In genomic region chr1:31476891-31477846, GRCh38 we compare ENCODE assay signal across 11 cellular contexts.
A peak's percentile ranks its signal among the peaks of the same experiment; 100 is the strongest.
DNase-seq lines count a peak whose midpoint lies in the region; TF ChIP-seq lines count a peak whose summit lies in the region.
"Had no signal": no experiment of that assay in that cellular context is flagged by ENCODE, and none has a peak within 500 bp of the region (broad histone marks: within the 10 kb centered on the region; RNA-seq: fewer than 3 reads in every experiment).

No MANE protein-coding gene starts in this region.

- CTCF ChIA-PET in MCF 10A (lab: Yijun Ruan, JAX): no interaction called here

- intact Hi-C loops in breast epithelium (cut with DNase I; ENCODE audit: low total_unique reads) (no loop called here), MCF 10A (cut with micrococcal nuclease) (no loop called here), esophagus squamous epithelium (cut with DNase I) (no loop called here)

- no peaks in the 10 kb centered on the region for H3K4me1 ChIP-seq in breast epithelium
- H3K4me1 ChIP-seq in esophagus squamous epithelium: peaks cover 0 to 24% (median 6%) of the 10 kb centered on the region in 3 donors

- DNase-seq in breast epithelium (ENCODE audit: low spot score in 2 of 2) (peak in 1 of 2 donors; percentile 83), MCF 10A (ENCODE audit: unreplicated experiment) (no peak), KBM-7 (peak; percentile 41), SK-N-DZ (ENCODE audit: low spot score) (peak; percentile 10), SIG-M5 (lab: John Stamatoyannopoulos, UW) (no peak), esophagus squamous epithelium (lab: John Stamatoyannopoulos, UW) (no peak), chondrocyte (ENCODE audit: low spot score) (no peak)
- no peak for DNase-seq in stimulated activated CD4-positive, alpha-beta T cell treated with anti-CD3 and anti-CD28 coated beads, Interleukin-4, amount 100 ng/mL, for 4 hours
- DNase-seq: hippocampal formation; stimulated activated naive CD8-positive, alpha-beta T cell treated with anti-CD3 and anti-CD28 coated beads, Interleukin-15, amount 100 ng/mL, for 72 hours had no signal

- H3K36me3 ChIP-seq in breast epithelium: no peaks in the 10 kb centered on the region
- H3K36me3 ChIP-seq in esophagus squamous epithelium: no peaks in the 10 kb centered on the region

- WGBS in esophagus squamous epithelium, 2 donors: 62 to 68% methylated on average over 5 to 10 of the region's 10 CpGs

- no TSS peak for BruUV-seq in MCF 10A (replicated peaks; lab: Mats Ljungman, UMichigan)

- no peak for TF ChIP-seq CTCF in breast epithelium (IDR thresholded peaks at IDR 0.05)
- TF ChIP-seq CTCF in MCF 10A (IDR thresholded peaks at IDR 0.05; ENCODE audit: unreplicated experiment): no peak
- no peak for TF ChIP-seq CTCF in esophagus squamous epithelium (IDR thresholded peaks at IDR 0.05)
- no peak for TF ChIP-seq CTCF in chondrocyte (IDR thresholded peaks at IDR 0.05)

- H3K9me3 ChIP-seq in breast epithelium (no peaks in the 10 kb centered on the region), esophagus squamous epithelium (no peaks in the 10 kb centered on the region)

- H3K4me3 ChIP-seq in breast epithelium (no peak overlapping the region), esophagus squamous epithelium (no peak overlapping the region)

- H3K36me3 Mint-ChIP-seq in MCF 10A (ENCODE audit: insufficient read depth, unreplicated experiment) (no peaks in the 10 kb centered on the region), chondrocyte (ENCODE audit: low read depth) (peaks cover 2% of the 10 kb centered on the region)
- H3K36me3 Mint-ChIP-seq: brain had no signal

- H3K27ac Mint-ChIP-seq in MCF 10A (ENCODE audit: low read depth, unreplicated experiment) (no peak overlapping the region), chondrocyte (ENCODE audit: unreplicated experiment) (no peak overlapping the region)

- H3K27me3 Mint-ChIP-seq in MCF 10A (ENCODE audit: insufficient read depth, unreplicated experiment) (no peaks in the 10 kb centered on the region), chondrocyte (ENCODE audit: low read depth) (peaks cover 15% of the 10 kb centered on the region)
- H3K27me3 Mint-ChIP-seq: stimulated activated naive CD8-positive, alpha-beta T cell treated with anti-CD3 and anti-CD28 coated beads, Interleukin-15, amount 100 ng/mL, for 72 hours had no signal

- H3K4me3 Mint-ChIP-seq in MCF 10A (ENCODE audit: unreplicated experiment) (no peak overlapping the region), chondrocyte (ENCODE audit: unreplicated experiment) (no peak overlapping the region)
- H3K4me3 Mint-ChIP-seq: brain; stimulated activated naive CD8-positive, alpha-beta T cell treated with anti-CD3 and anti-CD28 coated beads, Interleukin-15, amount 100 ng/mL, for 72 hours had no signal

- POLR2A ChIA-PET in MCF 10A (lab: Yijun Ruan, JAX): no interaction called here

- TF ChIP-seq POLR2A in breast epithelium (IDR thresholded peaks at IDR 0.05) (no peak), esophagus squamous epithelium (IDR thresholded peaks at IDR 0.05) (no peak)

- H3K27ac ChIP-seq in breast epithelium (peak overlapping the region; percentile 62 to 82), esophagus squamous epithelium (peak overlapping the region in 2 of 4 donors; percentile 58 to 63)

- in situ Hi-C loops in KBM-7 (cut with MboI; ENCODE audit: low pct_unique_long_range_greater_than_20kb, low sequenced_read_pairs): no loop called here

- peaks cover 7% of the 10 kb centered on the region for H3K4me1 Mint-ChIP-seq in MCF 10A (ENCODE audit: insufficient read depth, unreplicated experiment)
- peaks cover 18% of the 10 kb centered on the region for H3K4me1 Mint-ChIP-seq in chondrocyte (ENCODE audit: low read depth)
- H3K4me1 Mint-ChIP-seq: stimulated activated naive CD8-positive, alpha-beta T cell treated with anti-CD3 and anti-CD28 coated beads, Interleukin-15, amount 100 ng/mL, for 72 hours had no signal

- H3K9me3 Mint-ChIP-seq in MCF 10A (ENCODE audit: unreplicated experiment) (no peaks in the 10 kb centered on the region), chondrocyte (ENCODE audit: low read depth) (peaks cover 16% of the 10 kb centered on the region)
- H3K9me3 Mint-ChIP-seq: stimulated activated naive CD8-positive, alpha-beta T cell treated with anti-CD3 and anti-CD28 coated beads, Interleukin-15, amount 100 ng/mL, for 72 hours had no signal

- H3K27me3 ChIP-seq in breast epithelium: no peaks in the 10 kb centered on the region
- no peaks in the 10 kb centered on the region for H3K27me3 ChIP-seq in esophagus squamous epithelium

Comparison
In these comparisons a context has a peak if more than half of its experiments do, and no peak if none do; other contexts are left out.
1. DNase-seq: peak in KBM-7 (single experiment) and SK-N-DZ (single experiment); none in MCF 10A (single experiment), stimulated activated CD4-positive, alpha-beta T cell treated with anti-CD3 and anti-CD28 coated beads, Interleukin-4, amount 100 ng/mL, for 4 hours (0 of 2), SIG-M5 (single experiment), esophagus squamous epithelium (single experiment) and chondrocyte (single experiment).